ENCODE assay signal across 1 cellular context in the genomic region with DNA sequence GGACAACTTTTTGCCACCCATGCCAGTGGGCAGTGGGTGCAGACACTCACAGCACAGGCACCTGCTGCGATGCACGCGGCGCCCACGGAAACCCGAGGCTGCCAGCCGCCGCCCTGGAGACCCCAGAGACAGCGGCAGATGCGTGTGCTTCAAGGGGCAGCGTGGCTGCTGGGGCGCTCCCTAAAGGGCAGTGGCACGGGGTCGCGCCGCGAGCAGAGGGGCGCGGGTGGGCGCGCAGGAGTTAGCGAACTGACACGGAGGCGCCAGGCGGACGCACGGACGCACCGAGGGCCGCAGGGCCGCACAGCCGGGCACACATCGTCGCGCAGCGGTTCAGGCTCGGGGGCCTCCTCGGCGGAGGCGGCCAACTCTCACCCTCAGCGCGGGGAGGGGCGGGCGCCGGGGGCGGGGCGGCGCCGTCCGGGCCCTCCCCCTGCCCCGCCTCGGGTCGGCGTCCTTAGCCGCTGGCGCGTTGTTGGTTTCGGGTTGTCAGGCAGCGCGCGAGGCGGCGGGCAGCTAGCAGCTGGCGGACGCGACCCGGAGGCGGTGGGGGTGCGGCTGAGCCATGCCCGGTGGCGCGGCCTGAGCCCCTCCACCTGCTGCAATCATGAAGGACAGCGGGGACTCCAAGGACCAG.
TF ChIP-seq lines count a peak whose summit lies in the region.

A gene with protein sequence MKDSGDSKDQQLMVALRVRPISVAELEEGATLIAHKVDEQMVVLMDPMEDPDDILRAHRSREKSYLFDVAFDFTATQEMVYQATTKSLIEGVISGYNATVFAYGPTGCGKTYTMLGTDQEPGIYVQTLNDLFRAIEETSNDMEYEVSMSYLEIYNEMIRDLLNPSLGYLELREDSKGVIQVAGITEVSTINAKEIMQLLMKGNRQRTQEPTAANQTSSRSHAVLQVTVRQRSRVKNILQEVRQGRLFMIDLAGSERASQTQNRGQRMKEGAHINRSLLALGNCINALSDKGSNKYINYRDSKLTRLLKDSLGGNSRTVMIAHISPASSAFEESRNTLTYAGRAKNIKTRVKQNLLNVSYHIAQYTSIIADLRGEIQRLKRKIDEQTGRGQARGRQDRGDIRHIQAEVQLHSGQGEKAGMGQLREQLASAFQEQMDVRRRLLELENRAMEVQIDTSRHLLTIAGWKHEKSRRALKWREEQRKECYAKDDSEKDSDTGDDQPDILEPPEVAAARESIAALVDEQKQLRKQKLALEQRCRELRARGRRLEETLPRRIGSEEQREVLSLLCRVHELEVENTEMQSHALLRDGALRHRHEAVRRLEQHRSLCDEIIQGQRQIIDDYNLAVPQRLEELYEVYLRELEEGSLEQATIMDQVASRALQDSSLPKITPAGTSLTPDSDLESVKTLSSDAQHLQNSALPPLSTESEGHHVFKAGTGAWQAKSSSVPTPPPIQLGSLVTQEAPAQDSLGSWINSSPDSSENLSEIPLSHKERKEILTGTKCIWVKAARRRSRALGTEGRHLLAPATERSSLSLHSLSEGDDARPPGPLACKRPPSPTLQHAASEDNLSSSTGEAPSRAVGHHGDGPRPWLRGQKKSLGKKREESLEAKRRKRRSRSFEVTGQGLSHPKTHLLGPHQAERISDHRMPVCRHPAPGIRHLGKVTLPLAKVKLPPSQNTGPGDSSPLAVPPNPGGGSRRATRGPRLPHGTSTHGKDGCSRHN (plus strand): TSS at position 484 of the 637 bp plus-strand sequence. CDS start 124 bp downstream, at position 608.

TF ChIP-seq in WTC11, 78 proteins besides CTCF, POLR2A, EP300 and RAD21 (continued from another document):
- TF ChIP-seq, protein P1, sequence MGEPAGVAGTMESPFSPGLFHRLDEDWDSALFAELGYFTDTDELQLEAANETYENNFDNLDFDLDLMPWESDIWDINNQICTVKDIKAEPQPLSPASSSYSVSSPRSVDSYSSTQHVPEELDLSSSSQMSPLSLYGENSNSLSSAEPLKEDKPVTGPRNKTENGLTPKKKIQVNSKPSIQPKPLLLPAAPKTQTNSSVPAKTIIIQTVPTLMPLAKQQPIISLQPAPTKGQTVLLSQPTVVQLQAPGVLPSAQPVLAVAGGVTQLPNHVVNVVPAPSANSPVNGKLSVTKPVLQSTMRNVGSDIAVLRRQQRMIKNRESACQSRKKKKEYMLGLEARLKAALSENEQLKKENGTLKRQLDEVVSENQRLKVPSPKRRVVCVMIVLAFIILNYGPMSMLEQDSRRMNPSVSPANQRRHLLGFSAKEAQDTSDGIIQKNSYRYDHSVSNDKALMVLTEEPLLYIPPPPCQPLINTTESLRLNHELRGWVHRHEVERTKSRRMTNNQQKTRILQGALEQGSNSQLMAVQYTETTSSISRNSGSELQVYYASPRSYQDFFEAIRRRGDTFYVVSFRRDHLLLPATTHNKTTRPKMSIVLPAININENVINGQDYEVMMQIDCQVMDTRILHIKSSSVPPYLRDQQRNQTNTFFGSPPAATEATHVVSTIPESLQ (CRISPR knock-in tag; IDR thresholded peaks at IDR 0.05), result no peak
- TF ChIP-seq SP1 (CRISPR knock-in tag; conservative IDR thresholded peaks at IDR 0.05), result peak; percentile 47; the same call in 1 of the 2 replicates
- TF ChIP-seq, protein P2, sequence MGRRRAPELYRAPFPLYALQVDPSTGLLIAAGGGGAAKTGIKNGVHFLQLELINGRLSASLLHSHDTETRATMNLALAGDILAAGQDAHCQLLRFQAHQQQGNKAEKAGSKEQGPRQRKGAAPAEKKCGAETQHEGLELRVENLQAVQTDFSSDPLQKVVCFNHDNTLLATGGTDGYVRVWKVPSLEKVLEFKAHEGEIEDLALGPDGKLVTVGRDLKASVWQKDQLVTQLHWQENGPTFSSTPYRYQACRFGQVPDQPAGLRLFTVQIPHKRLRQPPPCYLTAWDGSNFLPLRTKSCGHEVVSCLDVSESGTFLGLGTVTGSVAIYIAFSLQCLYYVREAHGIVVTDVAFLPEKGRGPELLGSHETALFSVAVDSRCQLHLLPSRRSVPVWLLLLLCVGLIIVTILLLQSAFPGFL (CRISPR knock-in tag; IDR thresholded peaks at IDR 0.05; ENCODE audit: borderline replicate concordance), result no peak
- TF ChIP-seq, protein P3, sequence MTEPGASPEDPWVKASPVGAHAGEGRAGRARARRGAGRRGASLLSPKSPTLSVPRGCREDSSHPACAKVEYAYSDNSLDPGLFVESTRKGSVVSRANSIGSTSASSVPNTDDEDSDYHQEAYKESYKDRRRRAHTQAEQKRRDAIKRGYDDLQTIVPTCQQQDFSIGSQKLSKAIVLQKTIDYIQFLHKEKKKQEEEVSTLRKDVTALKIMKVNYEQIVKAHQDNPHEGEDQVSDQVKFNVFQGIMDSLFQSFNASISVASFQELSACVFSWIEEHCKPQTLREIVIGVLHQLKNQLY (CRISPR knock-in tag; IDR thresholded peaks at IDR 0.05), result 0 out of 2 replicates have a peak, but pooled peaks have one; percentile 21
- TF ChIP-seq ZNF232 (CRISPR knock-in tag; IDR thresholded peaks at IDR 0.05), result no peak
- TF ChIP-seq, protein P4, sequence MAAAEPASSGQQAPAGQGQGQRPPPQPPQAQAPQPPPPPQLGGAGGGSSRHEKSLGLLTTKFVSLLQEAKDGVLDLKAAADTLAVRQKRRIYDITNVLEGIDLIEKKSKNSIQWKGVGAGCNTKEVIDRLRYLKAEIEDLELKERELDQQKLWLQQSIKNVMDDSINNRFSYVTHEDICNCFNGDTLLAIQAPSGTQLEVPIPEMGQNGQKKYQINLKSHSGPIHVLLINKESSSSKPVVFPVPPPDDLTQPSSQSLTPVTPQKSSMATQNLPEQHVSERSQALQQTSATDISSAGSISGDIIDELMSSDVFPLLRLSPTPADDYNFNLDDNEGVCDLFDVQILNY (CRISPR knock-in tag; IDR thresholded peaks at IDR 0.05), result peak; percentile 57; the same call in 1 of the 2 replicates
